8 cellular contexts compared by ENCODE assay signal in genomic region chr11:67613960-67614715, GRCh38. TPM values are rescaled to one million over a fixed set of nuclear protein-coding genes. Genes with fewer than 3 reads are reported as not detected.
DNase-seq lines count a peak whose midpoint lies in the region; ATAC-seq, FAIRE-seq and TF ChIP-seq lines count a peak whose summit lies in the region.

No MANE protein-coding gene starts in this region.

- peak overlapping the region; percentile 4 for H3K9ac ChIP-seq in HUES6 (ENCODE audit: low read length)
- no peak overlapping the region for H3K9ac ChIP-seq in astrocyte (ENCODE audit: low read length)
- peak overlapping the region; percentile 58 to 71 for H3K9ac ChIP-seq in kidney (ENCODE audit: low read length in 2 of 2)

- no peak overlapping the region for H2AFZ ChIP-seq in astrocyte (ENCODE audit: low read depth, low read length)

- peaks cover 16% of the 10 kb centered on the region for H3K27me3 Mint-ChIP-seq in astrocyte (ENCODE audit: low read depth, unreplicated experiment)

- no peak overlapping the region for H3K4me3 Mint-ChIP-seq in astrocyte (ENCODE audit: unreplicated experiment)

- H3K4me3 ChIP-seq in HUES6 (ENCODE audit: low read depth, low read length) (peak overlapping the region; percentile 37), astrocyte (ENCODE audit: insufficient read depth, low read depth, low read length) (no peak overlapping the region), kidney (ENCODE audit: low read length in 2 of 2) (peak overlapping the region in 1 of 2 donors; percentile 49)

- ATAC-seq in GM21381 (IDR thresholded peaks at IDR 0.05; ENCODE audit: unreplicated experiment) (peak; percentile 70), GM21526 (IDR thresholded peaks at IDR 0.05; ENCODE audit: low FRiP score, unreplicated experiment) (no peak)

- intact Hi-C loops in kidney (cut with DNase I): no loop called here

- H3K4me1 Mint-ChIP-seq in astrocyte (ENCODE audit: low read depth, unreplicated experiment): no peaks in the 10 kb centered on the region

- no peak overlapping the region; the same call in 1 of the 2 replicates for H3K27ac ChIP-seq in HUES6 (ENCODE audit: low read depth, low read length)
- H3K27ac ChIP-seq in astrocyte (ENCODE audit: low read depth, low read length): no peak overlapping the region
- peak overlapping the region; percentile 48 to 52 for H3K27ac ChIP-seq in kidney (ENCODE audit: low read depth in 2 of 2, low read length in 2 of 2)

- no peaks in the 10 kb centered on the region for H3K9me3 ChIP-seq in HUES6 (ENCODE audit: control insufficient read depth, insufficient read depth, low read depth, low read length)
- H3K9me3 ChIP-seq in astrocyte (ENCODE audit: insufficient read depth, low read depth, low read length): no peaks in the 10 kb centered on the region
- no peaks in the 10 kb centered on the region for H3K9me3 ChIP-seq in kidney (ENCODE audit: control insufficient read depth in 1 of 2, low read length in 2 of 2)

- peak; percentile 34 for TF ChIP-seq CTCF in astrocyte (IDR thresholded peaks at IDR 0.05; ENCODE audit: insufficient read depth, low read depth, low read length)
- TF ChIP-seq CTCF in kidney (IDR thresholded peaks at IDR 0.05; ENCODE audit: borderline replicate concordance, extremely low read depth, insufficient read depth): peak; percentile 26

- H3K4me2 ChIP-seq in astrocyte (ENCODE audit: low read length): peak overlapping the region; percentile 55

- DNase-seq in EL (peak; percentile 60), T-helper 2 cell (peak; percentile 48 to 95 (median 74)), astrocyte (ENCODE audit: low read depth) (no peak), kidney (peak; percentile 90)
- DNase-seq in stimulated activated CD4-positive, alpha-beta T cell treated with anti-CD3 and anti-CD28 coated beads, Interleukin-1b, Interleukin-23, amount 100 ng/mL, for 48 hours: peak; percentile 84

- H3K27me3 ChIP-seq in HUES6 (ENCODE audit: control insufficient read depth, insufficient read depth, low read length) (no peaks in the 10 kb centered on the region; the same call in 1 of the 2 replicates), astrocyte (ENCODE audit: insufficient read depth, low read length) (peaks cover 13% of the 10 kb centered on the region)

- peaks cover 42% of the 10 kb centered on the region for H3K4me1 ChIP-seq in HUES6 (ENCODE audit: control insufficient read depth, insufficient read depth, low read length)
- H3K4me1 ChIP-seq in astrocyte (ENCODE audit: insufficient read depth, low read length): peaks cover 4% of the 10 kb centered on the region
- peaks cover 0 to 16% of the 10 kb centered on the region in 2 donors for H3K4me1 ChIP-seq in kidney (ENCODE audit: control insufficient read depth in 1 of 2, insufficient read depth in 1 of 2, low read depth in 1 of 2, low read length in 2 of 2)

- peaks cover 2% of the 10 kb centered on the region for H3K36me3 Mint-ChIP-seq in astrocyte (ENCODE audit: low read depth, unreplicated experiment)

- H4K20me1 ChIP-seq in astrocyte (ENCODE audit: insufficient read depth, low read length): no peaks in the 10 kb centered on the region

- H3K79me2 ChIP-seq in astrocyte (ENCODE audit: insufficient read depth, low read length): no peaks in the 10 kb centered on the region

- peaks cover 2% of the 10 kb centered on the region for H3K9me3 Mint-ChIP-seq in astrocyte (ENCODE audit: unreplicated experiment)

- H3K36me3 ChIP-seq in HUES6 (ENCODE audit: control insufficient read depth, insufficient read depth, low read length) (peaks cover 42% of the 10 kb centered on the region), astrocyte (ENCODE audit: insufficient read depth, low read length) (peaks cover 2% of the 10 kb centered on the region), kidney (ENCODE audit: control insufficient read depth in 1 of 2, insufficient read depth in 2 of 2, low read length in 2 of 2) (peaks cover 11 to 14% of the 10 kb centered on the region in 2 donors)

- FAIRE-seq in astrocyte (lab: Jason Lieb, UNC) (no peak), kidney (lab: Jason Lieb, UNC) (no peak)

- peak overlapping the region; percentile 7 for H3K27ac Mint-ChIP-seq in astrocyte (ENCODE audit: unreplicated experiment)

RNA-seq across cellular contexts. Expression of gene NDUFV1, which starts 7.4 kb away (rescaled TPM):
- total RNA-seq in astrocyte (117 and 118 TPM in 2 replicates), kidney (191 TPM)
- polyA plus RNA-seq in kidney (ENCODE audit: insufficient read depth, low read depth, low replicate concordance): 395 TPM

RNA-seq across cellular contexts. Expression of gene NUDT8, which starts 15.6 kb away (rescaled TPM):
- 3.0 and 4.5 TPM in 2 replicates for total RNA-seq in astrocyte
- 11.9 TPM for total RNA-seq in kidney
- 57.0 TPM for polyA plus RNA-seq in kidney (ENCODE audit: insufficient read depth, low read depth, low replicate concordance)

RNA-seq across cellular contexts. Expression of gene TBX10, which starts 25.4 kb away (rescaled TPM):
- total RNA-seq in astrocyte: not detected in 2 replicates
- not detected for total RNA-seq in kidney
- not detected for polyA plus RNA-seq in kidney (ENCODE audit: insufficient read depth, low read depth, low replicate concordance)

RNA-seq across cellular contexts. Expression of gene GSTP1, which starts 30.5 kb away (rescaled TPM):
- total RNA-seq in astrocyte: 1,173 and 1,365 TPM in 2 replicates
- total RNA-seq in kidney: 800 TPM
- polyA plus RNA-seq in kidney (ENCODE audit: insufficient read depth, low read depth, low replicate concordance): 1,687 TPM

RNA-seq across cellular contexts. Expression of gene ACY3, which starts 36.4 kb away (rescaled TPM):
- total RNA-seq in astrocyte: not detected in 2 replicates
- 7.7 TPM for total RNA-seq in kidney
- polyA plus RNA-seq in kidney (ENCODE audit: insufficient read depth, low read depth, low replicate concordance): 111 TPM

Comparison
In these comparisons a context has a peak if more than half of its experiments do, and no peak if none do; other contexts are left out.
1. H3K27ac ChIP-seq: peak in kidney (2 of 2); none in HUES6 (single experiment) and astrocyte (single experiment).